ENCODE assay signal across 8 cellular contexts in genomic region chr1:187051618-187052232, GRCh38.
A peak's percentile ranks its signal among the peaks of the same experiment; 100 is the strongest.
DNase-seq lines count a peak whose midpoint lies in the region; TF ChIP-seq lines count a peak whose summit lies in the region.

No MANE protein-coding gene starts in this region.

- intact Hi-C loops in uterus (cut with DNase I; ENCODE audit: low total_unique reads) = no loop called here

- H3K4me3 Mint-ChIP-seq in HFFc6 = no peak overlapping the region

- no peaks in the 10 kb centered on the region for H3K27me3 ChIP-seq in uterus

- H3K27me3 Mint-ChIP-seq in HFFc6 (ENCODE audit: insufficient read depth) = no peaks in the 10 kb centered on the region; the same call in 1 of the 2 replicates

- no peaks in the 10 kb centered on the region for H3K9me3 Mint-ChIP-seq in HFFc6

- no peak overlapping the region for H3K9ac ChIP-seq in SK-N-MC (ENCODE audit: insufficient read length)

- H3K9me3 ChIP-seq in SK-N-MC (ENCODE audit: low read depth, low read length) (no peaks in the 10 kb centered on the region), uterus (no peaks in the 10 kb centered on the region)

- H3K27ac ChIP-seq in SK-N-MC (no peak overlapping the region), uterus (no peak overlapping the region)

- peak; percentile 31; the same call in 1 of the 2 replicates for TF ChIP-seq CTCF in GM12874 (IDR thresholded peaks at IDR 0.05; ENCODE audit: insufficient read depth, low read depth, low read length)
- TF ChIP-seq CTCF in HFFc6 (IDR thresholded peaks at IDR 0.05) = peak; percentile 84
- peak; percentile 44 for TF ChIP-seq CTCF in foreskin fibroblast (IDR thresholded peaks at IDR 0.05; ENCODE audit: low read depth, low read length)
- TF ChIP-seq CTCF in uterus (IDR thresholded peaks at IDR 0.05) = peak in 2 of 4 experiments; percentile 3 to 35

- H3K4me3 ChIP-seq in SK-N-MC = no peak overlapping the region
- H3K4me3 ChIP-seq in foreskin fibroblast (ENCODE audit: low read depth in 1 of 2, low read length in 2 of 2) = no peak overlapping the region
- no peak overlapping the region for H3K4me3 ChIP-seq in uterus

- TF ChIP-seq POLR2A in uterus (IDR thresholded peaks at IDR 0.05) = no peak

- no peaks in the 10 kb centered on the region for H3K36me3 ChIP-seq in SK-N-MC (ENCODE audit: insufficient read depth, low read length)
- H3K36me3 ChIP-seq in uterus = no peaks in the 10 kb centered on the region

- H3K4me1 Mint-ChIP-seq in HFFc6 (ENCODE audit: low read depth) = no peaks in the 10 kb centered on the region

- no peaks in the 10 kb centered on the region for H3K4me1 ChIP-seq in uterus

- H3K36me3 Mint-ChIP-seq in HFFc6 (ENCODE audit: low read depth) = no peaks in the 10 kb centered on the region

- H3K27ac Mint-ChIP-seq in HFFc6 = no peak overlapping the region

- peak; percentile 69 for DNase-seq in Ammon's horn (ENCODE audit: low spot score)
- peak; percentile 5 for DNase-seq in HFFc6
- peak; percentile 51 for DNase-seq in M059J (ENCODE audit: low read depth)
- peak; percentile 40 for DNase-seq in SK-N-MC (ENCODE audit: low read depth, low spot score)
- DNase-seq in foreskin fibroblast = peak; percentile 18 to 66
- DNase-seq in stromal cell of bone marrow (ENCODE audit: low read depth) = peak; percentile 28
- DNase-seq in uterus = no peak

Comparison
In these comparisons a context has a peak if more than half of its experiments do, and no peak if none do; other contexts are left out.
1. DNase-seq: peak in Ammon's horn (single experiment), HFFc6 (single experiment), M059J (single experiment), SK-N-MC (single experiment), foreskin fibroblast (2 of 2) and stromal cell of bone marrow (single experiment); none in uterus (0 of 2).